In genomic region chr2:75537658-75538057, GRCh38 we compare ENCODE assay signal across 35 cellular contexts. TPM values are rescaled to one million over a fixed set of nuclear protein-coding genes. Genes with fewer than 3 reads are reported as not detected.
"Had no signal": no experiment of that assay in that cellular context is flagged by ENCODE, and none has a peak within 500 bp of the region (broad histone marks: within the 10 kb centered on the region; RNA-seq: fewer than 3 reads in every experiment).

No MANE protein-coding gene starts in this region.

- H3K9me3 ChIP-seq: MG63 had no signal

- DNase-seq: Karpas-422, Kasumi-1, MG63, MM.1S, MV-4-11, NCI-H1048, NCI-H1092, NCI-H1092 treated with DMSO at 0.1 percent for 48 hours, NCI-H1105, NCI-H1105 treated with DMSO at 0.1 percent for 48 hours, NCI-H1417, NCI-H1417 treated with DMSO at 0.1 percent for 48 hours, NCI-H1436, NCI-H1436 treated with DMSO at 0.1 percent for 48 hours, NCI-H146, NCI-H1694, NCI-H1694 treated with DMSO at 0.1 percent for 48 hours, NCI-H187, NCI-H187 treated with DMSO at 0.1 percent for 48 hours, NCI-H1930, NCI-H2029, NCI-H2029 treated with DMSO at 0.1 percent for 48 hours, NCI-H2081, NCI-H2081 treated with DMSO at 0.1 percent for 48 hours, NCI-H2107, NCI-H2171, NCI-H2171 treated with DMSO at 0.1 percent for 48 hours, NCI-H2227 treated with DMSO at 0.1 percent for 48 hours, NCI-H226, NCI-H345, NCI-H446, NCI-H446 treated with DMSO at 0.1 percent for 48 hours, NCI-H510A, NCI-H510A treated with DMSO at 0.1 percent for 48 hours had no signal

- H3K4me3 ChIP-seq: MG63 had no signal

- H3K27me3 ChIP-seq: MG63 had no signal

RNA-seq across cellular contexts. Expression of gene EVA1A, which starts 23.1 kb away (rescaled TPM):
- total RNA-seq: NCI-H460 had no signal
